ENCODE assay signal across 1 cellular context in genomic region chr17:81865733-81866439, GRCh38.
A peak's percentile ranks its signal among the peaks of the same experiment; 100 is the strongest.
TF ChIP-seq lines count a peak whose summit lies in the region.

No MANE protein-coding gene starts in this region.

TF ChIP-seq in A549, 52 proteins besides CTCF, POLR2A, EP300 and RAD21 (continued from another document):
- TF ChIP-seq JUNB (IDR thresholded peaks at IDR 0.05) (no peak), FOSB (CRISPR knock-in tag; IDR thresholded peaks at IDR 0.05) (peak; percentile 56; the same call in 1 of the 2 replicates), CHD2 (IDR thresholded peaks at IDR 0.05; ENCODE audit: low read length, partially characterized antibody) (peak; percentile 25), ESRRA (IDR thresholded peaks at IDR 0.05; ENCODE audit: borderline replicate concordance, low read length) (no peak), CBX8 (IDR thresholded peaks at IDR 0.05) (no peak), KDM5A (IDR thresholded peaks at IDR 0.05) (no peak), MAZ (IDR thresholded peaks at IDR 0.05; ENCODE audit: borderline replicate concordance, low read depth, low read length) (no peak), HOXB5 (CRISPR knock-in tag; IDR thresholded peaks at IDR 0.05) (no peak), ZSCAN20 (CRISPR knock-in tag; IDR thresholded peaks at IDR 0.05) (no peak), FOXS1 (CRISPR knock-in tag; IDR thresholded peaks at IDR 0.05) (no peak), FOSL2 (IDR thresholded peaks at IDR 0.05) (no peak), FOSL2 (CRISPR knock-in tag; IDR thresholded peaks at IDR 0.05) (no peak)
